ENCODE assay signal across 23 cellular contexts in genomic region chr3:163572856-163573255, GRCh38.
DNase-seq lines count a peak whose midpoint lies in the region; ATAC-seq lines count a peak whose summit lies in the region.
"Had no signal": no experiment of that assay in that cellular context is flagged by ENCODE, and none has a peak within 500 bp of the region (broad histone marks: within the 10 kb centered on the region; RNA-seq: fewer than 3 reads in every experiment).

No MANE protein-coding gene starts in this region.

- no peak for DNase-seq in left lobe of liver (ENCODE audit: low spot score)
- DNase-seq in effector CD4-positive, alpha-beta T cell, result no peak
- DNase-seq: 8988T; ACHN; AML-193; BE2C; C1 segment of cervical spinal cord; Caco-2; Calu3; CD4-positive, alpha-beta memory T cell; CD4-positive, alpha-beta T cell; CD4-positive, CD25-positive, alpha-beta regulatory T cell; CD8-positive, alpha-beta memory T cell; CD8-positive, alpha-beta T cell; COR-L47; DMS 273 treated with DMSO at 0.1 percent for 48 hours; DMS153; DMS53; DMS79; DMS79 treated with DMSO at 0.1 percent for 48 hours; DND-41; EL had no signal

- ATAC-seq in left lobe of liver, result peak; percentile 57
- ATAC-seq: A549; CD8-positive, alpha-beta T cell had no signal
